ENCODE assay signal across 38 cellular contexts in the genomic region with DNA sequence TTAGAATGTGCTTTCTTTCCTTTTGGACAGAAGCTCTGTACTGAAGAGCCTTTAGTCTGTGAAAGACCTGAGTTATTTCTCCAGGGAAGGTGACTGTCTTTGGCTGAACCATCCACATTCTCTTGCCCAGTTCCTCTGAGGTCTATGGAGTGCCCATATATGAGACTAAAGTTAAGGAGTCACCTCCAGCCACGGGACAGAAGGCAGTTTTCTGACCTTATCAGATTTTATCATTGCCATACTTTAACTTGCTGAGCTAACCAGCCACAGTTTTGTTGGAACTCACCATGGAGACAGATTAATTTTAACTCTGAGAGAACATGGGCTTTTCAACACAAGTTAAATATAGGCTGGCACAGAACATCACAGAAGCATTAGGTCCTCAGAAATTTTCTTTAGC. TPM values are rescaled to one million over a fixed set of nuclear protein-coding genes. Genes with fewer than 3 reads are reported as not detected.
"Had no signal": no experiment of that assay in that cellular context is flagged by ENCODE, and none has a peak within 500 bp of the region (broad histone marks: within the 10 kb centered on the region; RNA-seq: fewer than 3 reads in every experiment).

No MANE protein-coding gene starts in this region.

- H3K4me3 ChIP-seq: ascending aorta, PC-9, SJCRH30, SK-N-MC had no signal

- H3K4me1 ChIP-seq: ascending aorta, SJCRH30 had no signal

- H3K9me3 Mint-ChIP-seq: activated naive CD8-positive, alpha-beta T cell treated with anti-CD3 and anti-CD28 coated beads for 36 hours had no signal

- H3K9me3 ChIP-seq: ascending aorta, SJCRH30 had no signal

- DNase-seq: activated CD4-positive, alpha-beta T cell treated with anti-CD3 and anti-CD28 coated beads for 1 hour; activated CD4-positive, alpha-beta T cell treated with anti-CD3 and anti-CD28 coated beads for 48 hours; activated CD4-positive, alpha-beta T cell treated with anti-CD3 and anti-CD28 coated beads, Interleukin-2, amount 50 U/mL, for 4 hours; activated CD4-positive, CD25-positive, alpha-beta regulatory T cell; activated CD8-positive, alpha-beta T cell treated with anti-CD3 and anti-CD28 coated beads, Interleukin-2, amount 10 ng/mL, durations not matched to agents 7 days and 5 days; activated effector memory CD4-positive, alpha-beta T cell treated with anti-CD3 and anti-CD28 coated beads, Interleukin-2, amount 50 U/mL, for 16 hours; activated naive CD4-positive, alpha-beta T cell; activated naive CD4-positive, alpha-beta T cell treated with anti-CD3 and anti-CD28 coated beads, Interleukin-2, amount 50 U/mL, for 16 hours; activated naive CD8-positive, alpha-beta T cell treated with anti-CD3 and anti-CD28 coated beads for 36 hours; activated T-cell treated with anti-CD3 and anti-CD28 coated beads for 4 hours; activated T-cell treated with anti-CD3 and anti-CD28 coated beads, Interleukin-2, amount 50 U/mL, for 48 hours; amniotic stem cell; caudate nucleus; MM.1S; MV-4-11; NCI-H1092 treated with DMSO at 0.1 percent for 48 hours; NCI-H1417; NCI-H146; NCI-H187; NCI-H2029 treated with DMSO at 0.1 percent for 48 hours; NCI-H2107; NCI-H2171; NCI-H510A; NCI-H526; NCI-H748 treated with DMSO at 0.1 percent for 48 hours; NK-92 treated with Interleukin-12 subunit alpha and Interleukin-12 subunit beta, amount 100 ng/mL, for 24 hours; PC-9; SHP77; SJCRH30; T1000; WERI-Rb-1 had no signal

- H3K27me3 Mint-ChIP-seq: activated naive CD8-positive, alpha-beta T cell treated with anti-CD3 and anti-CD28 coated beads for 36 hours had no signal

- H3K36me3 Mint-ChIP-seq: activated naive CD8-positive, alpha-beta T cell treated with anti-CD3 and anti-CD28 coated beads for 36 hours had no signal

- H3K36me3 ChIP-seq: ascending aorta, SJCRH30, WERI-Rb-1 had no signal

- ATAC-seq: activated CD8-positive, alpha-beta T cell treated with anti-CD3 and anti-CD28 coated beads, Interleukin-2, amount 10 ng/mL, durations not matched to agents 7 days and 5 days had no signal

- H3K27ac Mint-ChIP-seq: activated CD8-positive, alpha-beta T cell treated with anti-CD3 and anti-CD28 coated beads, Interleukin-2, amount 10 ng/mL, durations not matched to agents 7 days and 5 days; activated naive CD8-positive, alpha-beta T cell treated with anti-CD3 and anti-CD28 coated beads for 36 hours had no signal

- H3K4me3 Mint-ChIP-seq: activated CD8-positive, alpha-beta T cell treated with anti-CD3 and anti-CD28 coated beads, Interleukin-2, amount 10 ng/mL, durations not matched to agents 7 days and 5 days; activated naive CD8-positive, alpha-beta T cell treated with anti-CD3 and anti-CD28 coated beads for 36 hours had no signal

- H3K27ac ChIP-seq: ascending aorta, KMS-11, PC-9, RWPE1, SJCRH30, SK-N-MC, WERI-Rb-1 had no signal

- H3K27me3 ChIP-seq: ascending aorta, SJCRH30 had no signal

- H3K4me1 Mint-ChIP-seq: activated naive CD8-positive, alpha-beta T cell treated with anti-CD3 and anti-CD28 coated beads for 36 hours had no signal

RNA-seq across cellular contexts. Expression of a gene that starts 26.3 kb away (rescaled TPM):
- total RNA-seq: activated CD8-positive, alpha-beta T cell treated with anti-CD3 and anti-CD28 coated beads, Interleukin-2, amount 10 ng/mL, durations not matched to agents 7 days and 5 days; activated naive CD8-positive, alpha-beta T cell treated with anti-CD3 and anti-CD28 coated beads for 36 hours; ascending aorta; OCI-LY7; SJCRH30; T-helper 1 cell treated with Interleukin-12 subunit alpha and Interleukin-12 subunit beta and Interleukin-4 antibody, amounts not matched to agents 30 ng/mL and 1 ng/mL, for 36 hours; T-helper 2 cell treated with Interferon-gamma antibody and Interleukin-4, amounts not matched to agents 100 ng/mL and 5 ng/mL, for 36 hours had no signal
